20 cellular contexts compared by ENCODE assay signal in genomic region chr4:102318105-102318504, GRCh38.
"Had no signal": no experiment of that assay in that cellular context is flagged by ENCODE, and none has a peak within 500 bp of the region (broad histone marks: within the 10 kb centered on the region; RNA-seq: fewer than 3 reads in every experiment).

No MANE protein-coding gene starts in this region.

- DNase-seq: activated B cell treated with CpG ODN at 0.5 μM for 24 hours; activated CD4-positive, alpha-beta memory T cell treated with anti-CD3 and anti-CD28 coated beads for 36 hours; activated CD4-positive, alpha-beta T cell treated with anti-CD3 and anti-CD28 coated beads for 4 hours; activated CD8-positive, alpha-beta memory T cell treated with anti-CD3 and anti-CD28 coated beads, Interleukin-2, amount 10 ng/mL, durations not matched to agents 7 days and 5 days; activated naive CD4-positive, alpha-beta T cell; activated naive CD8-positive, alpha-beta T cell treated with anti-CD3 and anti-CD28 coated beads for 36 hours; amygdala; effector memory CD8-positive, alpha-beta T cell; head of caudate nucleus; kidney; left ventricle myocardium inferior; mesenchymal stem cell; naive thymus-derived CD8-positive, alpha-beta T cell; sigmoid colon; spleen; stimulated activated CD4-positive, alpha-beta T cell treated with anti-CD3 and anti-CD28 coated beads, Interleukin-4, amount 100 ng/mL, for 4 hours; T-cell; testis had no signal

- H3K4me3 Mint-ChIP-seq: activated B cell treated with CpG ODN at 0.5 μM for 24 hours; activated CD4-positive, alpha-beta memory T cell treated with anti-CD3 and anti-CD28 coated beads for 36 hours; activated CD8-positive, alpha-beta memory T cell treated with anti-CD3 and anti-CD28 coated beads, Interleukin-2, amount 10 ng/mL, durations not matched to agents 7 days and 5 days; activated naive CD8-positive, alpha-beta T cell treated with anti-CD3 and anti-CD28 coated beads for 36 hours; effector memory CD8-positive, alpha-beta T cell; naive thymus-derived CD8-positive, alpha-beta T cell; stimulated activated memory B cell treated with anti-CD40 and anti-IgM and Interleukin-4, amounts not matched to agents 10 μg/mL and 1 μg/mL and 100 μg/mL, for 72 hours; T-cell; type B pancreatic cell had no signal

- H3K9me3 Mint-ChIP-seq: activated CD4-positive, alpha-beta memory T cell treated with anti-CD3 and anti-CD28 coated beads for 36 hours; activated naive CD8-positive, alpha-beta T cell treated with anti-CD3 and anti-CD28 coated beads for 36 hours; effector memory CD8-positive, alpha-beta T cell; stimulated activated memory B cell treated with anti-CD40 and anti-IgM and Interleukin-4, amounts not matched to agents 10 μg/mL and 1 μg/mL and 100 μg/mL, for 72 hours; type B pancreatic cell had no signal

- H3K27ac Mint-ChIP-seq: activated B cell treated with CpG ODN at 0.5 μM for 24 hours; activated CD4-positive, alpha-beta memory T cell treated with anti-CD3 and anti-CD28 coated beads for 36 hours; activated CD8-positive, alpha-beta memory T cell treated with anti-CD3 and anti-CD28 coated beads, Interleukin-2, amount 10 ng/mL, durations not matched to agents 7 days and 5 days; activated naive CD8-positive, alpha-beta T cell treated with anti-CD3 and anti-CD28 coated beads for 36 hours; effector memory CD8-positive, alpha-beta T cell; naive thymus-derived CD8-positive, alpha-beta T cell; stimulated activated memory B cell treated with anti-CD40 and anti-IgM and Interleukin-4, amounts not matched to agents 10 μg/mL and 1 μg/mL and 100 μg/mL, for 72 hours; T-cell; type B pancreatic cell had no signal

- ATAC-seq: activated CD8-positive, alpha-beta memory T cell treated with anti-CD3 and anti-CD28 coated beads, Interleukin-2, amount 10 ng/mL, durations not matched to agents 7 days and 5 days; effector memory CD8-positive, alpha-beta T cell; naive thymus-derived CD8-positive, alpha-beta T cell; stimulated activated memory B cell treated with anti-CD40 and anti-IgM and Interleukin-4, amounts not matched to agents 10 μg/mL and 1 μg/mL and 100 μg/mL, for 72 hours; T-cell had no signal

- H3K27me3 Mint-ChIP-seq: activated B cell treated with CpG ODN at 0.5 μM for 24 hours; activated CD4-positive, alpha-beta memory T cell treated with anti-CD3 and anti-CD28 coated beads for 36 hours; activated CD8-positive, alpha-beta memory T cell treated with anti-CD3 and anti-CD28 coated beads, Interleukin-2, amount 10 ng/mL, durations not matched to agents 7 days and 5 days; activated naive CD8-positive, alpha-beta T cell treated with anti-CD3 and anti-CD28 coated beads for 36 hours; effector memory CD8-positive, alpha-beta T cell; naive thymus-derived CD8-positive, alpha-beta T cell; stimulated activated memory B cell treated with anti-CD40 and anti-IgM and Interleukin-4, amounts not matched to agents 10 μg/mL and 1 μg/mL and 100 μg/mL, for 72 hours; T-cell; type B pancreatic cell had no signal
